Comparison of ENCODE assay signal across 14 cellular contexts in genomic region chr5:16957305-16958165, GRCh38. TPM values are rescaled to one million over a fixed set of nuclear protein-coding genes. Genes with fewer than 3 reads are reported as not detected.
DNase-seq lines count a peak whose midpoint lies in the region; ATAC-seq, FAIRE-seq and TF ChIP-seq lines count a peak whose summit lies in the region.
"Had no signal": no experiment of that assay in that cellular context is flagged by ENCODE, and none has a peak within 500 bp of the region (broad histone marks: within the 10 kb centered on the region; RNA-seq: fewer than 3 reads in every experiment).

No MANE protein-coding gene starts in this region.

- no peaks in the 10 kb centered on the region for H3K4me1 Mint-ChIP-seq in activated T-cell treated with anti-CD3 and anti-CD28 coated beads, Interleukin-2, amount 50 U/mL, for 72 hours (ENCODE audit: low read depth)
- H3K4me1 Mint-ChIP-seq in endodermal cell = peaks cover 4% of the 10 kb centered on the region
- H3K4me1 Mint-ChIP-seq: activated naive CD8-positive, alpha-beta T cell treated with anti-CD3 and anti-CD28 coated beads for 36 hours had no signal

- H3K27ac ChIP-seq in left lung (no peak overlapping the region), endodermal cell (ENCODE audit: low read depth, low read length) (no peak overlapping the region)
- H3K27ac ChIP-seq: C4-2B, skin epidermis, upper lobe of left lung had no signal

- FAIRE-seq in bronchial epithelial cell (lab: Jason Lieb, UNC) = no peak

- H3K4me3 ChIP-seq in AG10803 (ENCODE audit: low read length) (no peak overlapping the region), bronchial epithelial cell (ENCODE audit: low read depth, low read length) (no peak overlapping the region), left lung (no peak overlapping the region), endodermal cell (ENCODE audit: low read length) (no peak overlapping the region)
- H3K4me3 ChIP-seq: skin epidermis, upper lobe of left lung had no signal

- H3K36me3 ChIP-seq in bronchial epithelial cell (ENCODE audit: control insufficient read depth, insufficient read depth, low read length) = no peaks in the 10 kb centered on the region
- no peaks in the 10 kb centered on the region for H3K36me3 ChIP-seq in left lung
- no peaks in the 10 kb centered on the region for H3K36me3 ChIP-seq in endodermal cell (ENCODE audit: control insufficient read depth, insufficient read depth, low read length)
- H3K36me3 ChIP-seq: upper lobe of left lung had no signal

- H3K9me3 Mint-ChIP-seq in activated T-cell treated with anti-CD3 and anti-CD28 coated beads, Interleukin-2, amount 50 U/mL, for 72 hours = peaks cover 2% of the 10 kb centered on the region in 2 donors
- H3K9me3 Mint-ChIP-seq in endodermal cell = peaks cover 1% of the 10 kb centered on the region
- H3K9me3 Mint-ChIP-seq: activated naive CD8-positive, alpha-beta T cell treated with anti-CD3 and anti-CD28 coated beads for 36 hours had no signal

- H3K27me3 Mint-ChIP-seq in activated T-cell treated with anti-CD3 and anti-CD28 coated beads, Interleukin-2, amount 50 U/mL, for 72 hours (ENCODE audit: low read depth) = no peaks in the 10 kb centered on the region
- H3K27me3 Mint-ChIP-seq in endodermal cell (ENCODE audit: insufficient read depth) = no peaks in the 10 kb centered on the region

- no peak overlapping the region for H3K9ac ChIP-seq in endodermal cell (ENCODE audit: extremely low read depth, low read length, poor library complexity, severe bottlenecking)

- DNase-seq in AG10803 (ENCODE audit: low read depth) (peak; percentile 88), NCI-H226 (peak; percentile 94), bronchial epithelial cell (ENCODE audit: low read depth) (peak; percentile 97), left lung (no peak), ureter (ENCODE audit: low spot score) (no peak), endodermal cell (no peak)
- DNase-seq in activated T-cell treated with anti-CD3 and anti-CD28 coated beads, Interleukin-2, amount 50 U/mL, for 72 hours = no peak
- DNase-seq: activated naive CD8-positive, alpha-beta T cell treated with anti-CD3 and anti-CD28 coated beads for 36 hours; effector CD8-positive, alpha-beta T cell; NCI-H187 treated with DMSO at 0.1 percent for 48 hours; upper lobe of left lung had no signal

- 79 to 85% methylated on average over 7 to 13 of the region's 13 CpGs for WGBS in endodermal cell (ENCODE audit: insufficient coverage in 1 of 2, insufficient read length in 1 of 2), 2 experiments

- H3K9me3 ChIP-seq in left lung = no peaks in the 10 kb centered on the region
- peaks cover 4% of the 10 kb centered on the region for H3K9me3 ChIP-seq in endodermal cell (ENCODE audit: control insufficient read depth, low read length)
- H3K9me3 ChIP-seq: upper lobe of left lung had no signal

- H3K27me3 ChIP-seq in bronchial epithelial cell (ENCODE audit: control insufficient read depth, insufficient read depth, low read length) (no peaks in the 10 kb centered on the region), left lung (no peaks in the 10 kb centered on the region), endodermal cell (ENCODE audit: control insufficient read depth, insufficient read depth, low read length, poor library complexity, severe bottlenecking) (no peaks in the 10 kb centered on the region)
- H3K27me3 ChIP-seq: upper lobe of left lung had no signal

- no peaks in the 10 kb centered on the region for H3K36me3 Mint-ChIP-seq in activated T-cell treated with anti-CD3 and anti-CD28 coated beads, Interleukin-2, amount 50 U/mL, for 72 hours (ENCODE audit: insufficient read depth in 2 of 2)
- no peaks in the 10 kb centered on the region for H3K36me3 Mint-ChIP-seq in endodermal cell (ENCODE audit: low read depth)
- H3K36me3 Mint-ChIP-seq: activated naive CD8-positive, alpha-beta T cell treated with anti-CD3 and anti-CD28 coated beads for 36 hours had no signal

- H3K4me3 Mint-ChIP-seq in activated T-cell treated with anti-CD3 and anti-CD28 coated beads, Interleukin-2, amount 50 U/mL, for 72 hours = no peak overlapping the region
- H3K4me3 Mint-ChIP-seq in endodermal cell = no peak overlapping the region
- H3K4me3 Mint-ChIP-seq: activated naive CD8-positive, alpha-beta T cell treated with anti-CD3 and anti-CD28 coated beads for 36 hours had no signal

- H3K4me1 ChIP-seq in left lung (no peaks in the 10 kb centered on the region), endodermal cell (ENCODE audit: control insufficient read depth, insufficient read depth, low read length) (peaks cover 3% of the 10 kb centered on the region)
- H3K4me1 ChIP-seq: upper lobe of left lung had no signal

- intact Hi-C loops in left lung (cut with DNase I) = no loop called here

- peak; percentile 52 for ATAC-seq in left lung
- no peak for ATAC-seq in activated T-cell treated with anti-CD3 and anti-CD28 coated beads, Interleukin-2, amount 50 U/mL, for 72 hours (replicated peaks in 1 of 2)
- no peak for ATAC-seq in HG03442 (IDR thresholded peaks at IDR 0.05; ENCODE audit: unreplicated experiment)

- H3K27ac Mint-ChIP-seq in activated T-cell treated with anti-CD3 and anti-CD28 coated beads, Interleukin-2, amount 50 U/mL, for 72 hours = no peak overlapping the region
- H3K27ac Mint-ChIP-seq in endodermal cell = no peak overlapping the region
- H3K27ac Mint-ChIP-seq: activated naive CD8-positive, alpha-beta T cell treated with anti-CD3 and anti-CD28 coated beads for 36 hours had no signal

- TF ChIP-seq CTCF in AG10803 (conservative IDR thresholded peaks at IDR 0.05; ENCODE audit: low read length) = no peak
- TF ChIP-seq CTCF in bronchial epithelial cell (IDR thresholded peaks at IDR 0.05; ENCODE audit: insufficient read depth, low read length, severe bottlenecking) = no peak
- TF ChIP-seq CTCF in left lung (IDR thresholded peaks at IDR 0.05) = no peak
- TF ChIP-seq CTCF in endodermal cell (conservative IDR thresholded peaks at IDR 0.05) = no peak

RNA-seq across cellular contexts. Expression of gene MYO10, which starts 21.4 kb away (rescaled TPM):
- total RNA-seq in bronchial epithelial cell (39.5 and 57.2 TPM in 2 replicates), left lung (10 to 100 TPM; 32.6 to 37.0 TPM), ureter (19.7 TPM), endodermal cell (10 to 100 TPM; 40.0 to 89.2 TPM)
- under 1 TPM; 0.43 to 0.97 TPM for total RNA-seq in activated T-cell treated with anti-CD3 and anti-CD28 coated beads, Interleukin-2, amount 50 U/mL, for 72 hours
- polyA plus RNA-seq in endodermal cell (2013, experiment 1 of 2) = 50.6 TPM
- 51.3 TPM for polyA plus RNA-seq in endodermal cell (2013, experiment 2 of 2)

Comparison
In these comparisons a context has a peak if more than half of its experiments do, and no peak if none do; other contexts are left out.
1. DNase-seq: peak in AG10803 (single experiment), NCI-H226 (single experiment) and bronchial epithelial cell (single experiment); none in left lung (0 of 2), ureter (single experiment), activated T-cell treated with anti-CD3 and anti-CD28 coated beads, Interleukin-2, amount 50 U/mL, for 72 hours (0 of 2) and endodermal cell (single experiment).
2. RNA of gene MYO10, which starts 21.4 kb away (total RNA-seq): 40.0 to 89.2 TPM in endodermal cell, 39.5 to 57.2 TPM in bronchial epithelial cell, 32.6 to 37.0 TPM in left lung and 19.7 TPM in ureter (single experiment); 0.43 to 0.97 TPM in activated T-cell treated with anti-CD3 and anti-CD28 coated beads, Interleukin-2, amount 50 U/mL, for 72 hours; every median in the first group is over 10 times any median in the second.